Comparison of ENCODE assay signal across 1 cellular context in genomic region chr14:105414456-105415371, GRCh38.
TF ChIP-seq lines count a peak whose summit lies in the region.

No MANE protein-coding gene starts in this region.

TF ChIP-seq in endothelial cell of umbilical vein, 7 proteins besides CTCF, POLR2A, EP300 and RAD21:
- TF ChIP-seq, protein P1, sequence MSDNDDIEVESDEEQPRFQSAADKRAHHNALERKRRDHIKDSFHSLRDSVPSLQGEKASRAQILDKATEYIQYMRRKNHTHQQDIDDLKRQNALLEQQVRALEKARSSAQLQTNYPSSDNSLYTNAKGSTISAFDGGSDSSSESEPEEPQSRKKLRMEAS (IDR thresholded peaks at IDR 0.05; ENCODE audit: insufficient read depth, insufficient read length) = no peak
- no peak for TF ChIP-seq JUN (IDR thresholded peaks at IDR 0.05; ENCODE audit: borderline replicate concordance, insufficient read depth, insufficient read length, low read depth)
- peak; percentile 55 for TF ChIP-seq POLR2AphosphoS5 (IDR thresholded peaks at IDR 0.05; ENCODE audit: insufficient read depth, low read depth, low read length)
- TF ChIP-seq EZH2 (IDR thresholded peaks at IDR 0.05; ENCODE audit: borderline replicate concordance, low read depth, low read length, severe bottlenecking) = no peak
- no peak for TF ChIP-seq FOS (IDR thresholded peaks at IDR 0.05; ENCODE audit: borderline replicate concordance, insufficient read depth, low read length)
- TF ChIP-seq MYC (IDR thresholded peaks at IDR 0.05; ENCODE audit: low read depth, low read length) = no peak
